21 cellular contexts compared by ENCODE assay signal in genomic region chr5:110968246-110969005, GRCh38.
"Had no signal": no experiment of that assay in that cellular context is flagged by ENCODE, and none has a peak within 500 bp of the region (broad histone marks: within the 10 kb centered on the region; RNA-seq: fewer than 3 reads in every experiment).

No MANE protein-coding gene starts in this region.

- H3K36me3 Mint-ChIP-seq: mesothelial cell of epicardium; natural killer cell treated with Interleukin-12 subunit alpha and Interleukin-12 subunit beta and Interleukin-15 and Interleukin-18, amount 100 ng/mL, for 72 hours; stimulated activated memory B cell treated with anti-CD40 and anti-IgM and Interleukin-4, amounts not matched to agents 10 μg/mL and 1 μg/mL and 100 μg/mL, for 72 hours had no signal

- H3K36me3 ChIP-seq: ascending aorta, breast epithelium, esophagus muscularis mucosa, neutrophil, spleen, thoracic aorta, upper lobe of left lung had no signal

- H3K9me3 ChIP-seq: ascending aorta, breast epithelium, esophagus muscularis mucosa, neutrophil, spleen, thoracic aorta, upper lobe of left lung had no signal

- H3K27ac Mint-ChIP-seq: activated CD4-positive, alpha-beta T cell treated with anti-CD3 and anti-CD28 coated beads, Interleukin-2, amount 10 ng/mL, durations not matched to agents 24 days and 14 days; activated CD8-positive, alpha-beta T cell treated with anti-CD3 and anti-CD28 coated beads, Interleukin-2, amount 10 ng/mL, durations not matched to agents 7 days and 5 days; activated naive CD4-positive, alpha-beta T cell treated with anti-CD3 and anti-CD28 coated beads for 36 hours; mesothelial cell of epicardium; natural killer cell treated with Interleukin-12 subunit alpha and Interleukin-12 subunit beta and Interleukin-15 and Interleukin-18, amount 100 ng/mL, for 72 hours; stimulated activated memory B cell treated with anti-CD40 and anti-IgM and Interleukin-4, amounts not matched to agents 10 μg/mL and 1 μg/mL and 100 μg/mL, for 72 hours had no signal

- ATAC-seq: activated CD8-positive, alpha-beta T cell treated with anti-CD3 and anti-CD28 coated beads, Interleukin-2, amount 10 ng/mL, durations not matched to agents 7 days and 5 days; activated T-cell treated with anti-CD3 and anti-CD28 coated beads, Interleukin-2, amount 50 U/mL, for 4 hours; left colon; natural killer cell treated with Interleukin-12 subunit alpha and Interleukin-12 subunit beta and Interleukin-15 and Interleukin-18, amount 100 ng/mL, for 72 hours; stimulated activated memory B cell treated with anti-CD40 and anti-IgM and Interleukin-4, amounts not matched to agents 10 μg/mL and 1 μg/mL and 100 μg/mL, for 72 hours had no signal

- H3K27ac ChIP-seq: ascending aorta, breast epithelium, esophagus muscularis mucosa, hepatocyte, neutrophil, spleen, thoracic aorta, upper lobe of left lung had no signal

- H3K27me3 ChIP-seq: ascending aorta, breast epithelium, esophagus muscularis mucosa, hepatocyte, neutrophil, spleen, upper lobe of left lung had no signal

- H3K27me3 Mint-ChIP-seq: activated CD4-positive, alpha-beta T cell treated with anti-CD3 and anti-CD28 coated beads, Interleukin-2, amount 10 ng/mL, durations not matched to agents 24 days and 14 days; natural killer cell treated with Interleukin-12 subunit alpha and Interleukin-12 subunit beta and Interleukin-15 and Interleukin-18, amount 100 ng/mL, for 72 hours; stimulated activated memory B cell treated with anti-CD40 and anti-IgM and Interleukin-4, amounts not matched to agents 10 μg/mL and 1 μg/mL and 100 μg/mL, for 72 hours had no signal

- DNase-seq: activated CD4-positive, alpha-beta T cell treated with anti-CD3 and anti-CD28 coated beads, Interleukin-2, amount 10 ng/mL, durations not matched to agents 24 days and 14 days; activated CD8-positive, alpha-beta T cell treated with anti-CD3 and anti-CD28 coated beads, Interleukin-2, amount 10 ng/mL, durations not matched to agents 7 days and 5 days; activated naive CD4-positive, alpha-beta T cell treated with anti-CD3 and anti-CD28 coated beads for 36 hours; activated T-cell treated with anti-CD3 and anti-CD28 coated beads, Interleukin-2, amount 50 U/mL, for 4 hours; cerebellar nuclear complex; cortex of kidney; foreskin fibroblast; left colon; spleen; stimulated activated CD4-positive, alpha-beta T cell treated with anti-CD3 and anti-CD28 coated beads, Interleukin-4, amount 100 ng/mL, for 4 hours; upper lobe of left lung had no signal

- H3K4me1 ChIP-seq: ascending aorta, breast epithelium, spleen, upper lobe of left lung had no signal

- H3K9me3 Mint-ChIP-seq: activated CD4-positive, alpha-beta T cell treated with anti-CD3 and anti-CD28 coated beads, Interleukin-2, amount 10 ng/mL, durations not matched to agents 24 days and 14 days; activated naive CD4-positive, alpha-beta T cell treated with anti-CD3 and anti-CD28 coated beads for 36 hours; activated T-cell treated with anti-CD3 and anti-CD28 coated beads, Interleukin-2, amount 50 U/mL, for 4 hours; mesothelial cell of epicardium had no signal

- H3K4me3 Mint-ChIP-seq: activated CD4-positive, alpha-beta T cell treated with anti-CD3 and anti-CD28 coated beads, Interleukin-2, amount 10 ng/mL, durations not matched to agents 24 days and 14 days; activated CD8-positive, alpha-beta T cell treated with anti-CD3 and anti-CD28 coated beads, Interleukin-2, amount 10 ng/mL, durations not matched to agents 7 days and 5 days; activated naive CD4-positive, alpha-beta T cell treated with anti-CD3 and anti-CD28 coated beads for 36 hours; activated T-cell treated with anti-CD3 and anti-CD28 coated beads, Interleukin-2, amount 50 U/mL, for 4 hours; mesothelial cell of epicardium; natural killer cell treated with Interleukin-12 subunit alpha and Interleukin-12 subunit beta and Interleukin-15 and Interleukin-18, amount 100 ng/mL, for 72 hours; stimulated activated memory B cell treated with anti-CD40 and anti-IgM and Interleukin-4, amounts not matched to agents 10 μg/mL and 1 μg/mL and 100 μg/mL, for 72 hours had no signal

- H3K4me3 ChIP-seq: ascending aorta, breast epithelium, esophagus muscularis mucosa, hepatocyte, lung, spleen, thoracic aorta, upper lobe of left lung had no signal

- H3K4me1 Mint-ChIP-seq: activated CD4-positive, alpha-beta T cell treated with anti-CD3 and anti-CD28 coated beads, Interleukin-2, amount 10 ng/mL, durations not matched to agents 24 days and 14 days; stimulated activated memory B cell treated with anti-CD40 and anti-IgM and Interleukin-4, amounts not matched to agents 10 μg/mL and 1 μg/mL and 100 μg/mL, for 72 hours had no signal
